In genomic region chr16:67562526-67562917, GRCh38 we compare ENCODE assay signal across 8 cellular contexts. TPM values are rescaled to one million over a fixed set of nuclear protein-coding genes. Genes with fewer than 3 reads are reported as not detected.
DNase-seq lines count a peak whose midpoint lies in the region; ATAC-seq lines count a peak whose summit lies in the region.

CTCF (plus strand) TSS chr16:67562526; CDS start chr16:67610833, 48,307 bp downstream.

- 0 to 1% methylated on average over 28 to 62 of the region's 62 CpGs for WGBS in esophagus, 2 donors

- H3K9me3 ChIP-seq in BLaER1 treated with 17β-estradiol and CSF1 and Interleukin-3, amounts not matched to agents 10 nM and 100 nM (replicated peaks in 1 of 11) = no peaks in the 10 kb centered on the region
- no peaks in the 10 kb centered on the region for H3K9me3 ChIP-seq in esophagus (ENCODE audit: control insufficient read depth in 2 of 2, insufficient read depth in 1 of 2, low read depth in 1 of 2, low read length in 1 of 2)
- H3K9me3 ChIP-seq in mucosa of stomach (ENCODE audit: control insufficient read depth, low read length) = no peaks in the 10 kb centered on the region

- H3K27me3 ChIP-seq in BLaER1 treated with 17β-estradiol and CSF1 and Interleukin-3, amounts not matched to agents 10 nM and 100 nM = no peaks in the 10 kb centered on the region
- no peaks in the 10 kb centered on the region for H3K27me3 ChIP-seq in esophagus (ENCODE audit: control insufficient read depth in 1 of 2, insufficient read depth in 2 of 2, low read length in 2 of 2)
- no peaks in the 10 kb centered on the region for H3K27me3 ChIP-seq in mucosa of stomach (ENCODE audit: control insufficient read depth, insufficient read depth, low read length)

- H3K9ac ChIP-seq in BLaER1 treated with 17β-estradiol and CSF1 and Interleukin-3, amounts not matched to agents 10 nM and 100 nM = peak within 1 kb of the TSS; percentile 99 to 100 (median 100)
- peak within 1 kb of the TSS; percentile 91 for H3K9ac ChIP-seq in mucosa of stomach (ENCODE audit: low read length)

- peak within 1 kb of the TSS; percentile 94 for H3K27ac Mint-ChIP-seq in activated CD8-positive, alpha-beta memory T cell treated with anti-CD3 and anti-CD28 coated beads, Interleukin-2, amount 10 ng/mL, durations not matched to agents 7 days and 5 days

- H3K36me3 ChIP-seq in BLaER1 treated with 17β-estradiol and CSF1 and Interleukin-3, amounts not matched to agents 10 nM and 100 nM = peaks cover 0 to 26% (median 18%) of the 10 kb centered on the region in 11 experiments; a peak in 12 of 22 replicates
- H3K36me3 ChIP-seq in esophagus (ENCODE audit: control insufficient read depth in 2 of 2, insufficient read depth in 2 of 2, low read length in 1 of 2) (no peaks in the 10 kb centered on the region), mucosa of stomach (ENCODE audit: control insufficient read depth, insufficient read depth, low read length) (no peaks in the 10 kb centered on the region)

- peak within 1 kb of the TSS; percentile 80 to 99 (median 95) for H3K4me3 ChIP-seq in BLaER1 treated with 17β-estradiol and CSF1 and Interleukin-3, amounts not matched to agents 10 nM and 100 nM
- H3K4me3 ChIP-seq in esophagus (ENCODE audit: low read depth in 1 of 2, low read length in 2 of 2) (peak within 1 kb of the TSS; percentile 72 to 99), mucosa of stomach (ENCODE audit: low read length) (peak within 1 kb of the TSS; percentile 38)

- peaks cover 8% of the 10 kb centered on the region for H3K36me3 Mint-ChIP-seq in activated CD8-positive, alpha-beta memory T cell treated with anti-CD3 and anti-CD28 coated beads, Interleukin-2, amount 10 ng/mL, durations not matched to agents 7 days and 5 days

- peak; percentile 86 for DNase-seq in NCI-H69 (lab: John Stamatoyannopoulos, UW)
- peak; percentile 88 for DNase-seq in activated CD8-positive, alpha-beta memory T cell treated with anti-CD3 and anti-CD28 coated beads, Interleukin-2, amount 10 ng/mL, durations not matched to agents 7 days and 5 days
- DNase-seq in stimulated activated CD8-positive, alpha-beta memory T cell treated with anti-CD3 and anti-CD28 coated beads, Interleukin-7, amount 100 ng/mL, for 4 hours (ENCODE audit: low read depth in 2 of 2) = peak; percentile 54 to 81

- H4K20me1 ChIP-seq in BLaER1 treated with 17β-estradiol and CSF1 and Interleukin-3, amounts not matched to agents 10 nM and 100 nM = peaks cover 9 to 80% (median 29%) of the 10 kb centered on the region in 11 experiments; a peak in 21 of 22 replicates

- peaks cover 43% of the 10 kb centered on the region for H3K4me1 Mint-ChIP-seq in activated CD8-positive, alpha-beta memory T cell treated with anti-CD3 and anti-CD28 coated beads, Interleukin-2, amount 10 ng/mL, durations not matched to agents 7 days and 5 days

- peak within 1 kb of the TSS; percentile 89 for H3K4me3 Mint-ChIP-seq in activated CD8-positive, alpha-beta memory T cell treated with anti-CD3 and anti-CD28 coated beads, Interleukin-2, amount 10 ng/mL, durations not matched to agents 7 days and 5 days

- no peaks in the 10 kb centered on the region for H3K27me3 Mint-ChIP-seq in activated CD8-positive, alpha-beta memory T cell treated with anti-CD3 and anti-CD28 coated beads, Interleukin-2, amount 10 ng/mL, durations not matched to agents 7 days and 5 days

- H3K27ac ChIP-seq in BLaER1 treated with 17β-estradiol and CSF1 and Interleukin-3, amounts not matched to agents 10 nM and 100 nM = peak within 1 kb of the TSS; percentile 99 to 100 (median 100)
- H3K27ac ChIP-seq in esophagus (ENCODE audit: low read depth in 2 of 2, low read length in 1 of 2) = peak within 1 kb of the TSS; percentile 97 to 100

- ATAC-seq in GM19023 (IDR thresholded peaks at IDR 0.05; ENCODE audit: unreplicated experiment) (peak; percentile 50), HG03175 (IDR thresholded peaks at IDR 0.05; ENCODE audit: unreplicated experiment) (peak; percentile 49)
- peak; percentile 58 for ATAC-seq in activated CD8-positive, alpha-beta memory T cell treated with anti-CD3 and anti-CD28 coated beads, Interleukin-2, amount 10 ng/mL, durations not matched to agents 7 days and 5 days

- CTCF ChIA-PET in activated CD8-positive, alpha-beta memory T cell treated with anti-CD3 and anti-CD28 coated beads, Interleukin-2, amount 10 ng/mL, durations not matched to agents 7 days and 5 days (lab: Charles Lee) = interaction anchor here (0.7 to 19.2 kb wide), 19 partner anchors 10 to 748 kb away, joined by 3 to 360 read pairs (median 5); partner anchors contain the start of genes ACD, ATP6V0D1, C16orf86 and CARMIL2

- peaks cover 65 to 75% (median 71%) of the 10 kb centered on the region in 10 experiments for H3K4me1 ChIP-seq in BLaER1 treated with 17β-estradiol and CSF1 and Interleukin-3, amounts not matched to agents 10 nM and 100 nM
- H3K4me1 ChIP-seq in esophagus (ENCODE audit: control insufficient read depth in 2 of 2, insufficient read depth in 2 of 2, low read length in 1 of 2) (no peaks in the 10 kb centered on the region), mucosa of stomach (ENCODE audit: control insufficient read depth, insufficient read depth, low read length) (peaks cover 14% of the 10 kb centered on the region)

- no peaks in the 10 kb centered on the region for H3K9me3 Mint-ChIP-seq in activated CD8-positive, alpha-beta memory T cell treated with anti-CD3 and anti-CD28 coated beads, Interleukin-2, amount 10 ng/mL, durations not matched to agents 7 days and 5 days (ENCODE audit: low read depth)

- H3K4me2 ChIP-seq in BLaER1 treated with 17β-estradiol and CSF1 and Interleukin-3, amounts not matched to agents 10 nM and 100 nM = peak within 1 kb of the TSS; percentile 88 to 98 (median 95)

RNA-seq across cellular contexts. Expression of gene CTCF, which starts in this region (rescaled TPM):
- total RNA-seq in activated CD8-positive, alpha-beta memory T cell treated with anti-CD3 and anti-CD28 coated beads, Interleukin-2, amount 10 ng/mL, durations not matched to agents 7 days and 5 days = 10 to 100 TPM; 74.0 to 81.8 TPM
- polyA plus RNA-seq in esophagus = 10 to 100 TPM; 16.9 to 21.3 TPM

Comparison
In these comparisons a context has a peak if more than half of its experiments do, and no peak if none do; other contexts are left out.
1. Peak in every context shown above with its lines: DNase-seq, ATAC-seq, H3K4me3 ChIP-seq and H3K27ac ChIP-seq.
2. H3K4me3 ChIP-seq: peak in every context shown above with its lines; median percentile 95 in BLaER1 treated with 17β-estradiol and CSF1 and Interleukin-3, amounts not matched to agents 10 nM and 100 nM; 86 in esophagus; 38 in mucosa of stomach.